Comparison of ENCODE assay signal across 6 cellular contexts in the genomic region with DNA sequence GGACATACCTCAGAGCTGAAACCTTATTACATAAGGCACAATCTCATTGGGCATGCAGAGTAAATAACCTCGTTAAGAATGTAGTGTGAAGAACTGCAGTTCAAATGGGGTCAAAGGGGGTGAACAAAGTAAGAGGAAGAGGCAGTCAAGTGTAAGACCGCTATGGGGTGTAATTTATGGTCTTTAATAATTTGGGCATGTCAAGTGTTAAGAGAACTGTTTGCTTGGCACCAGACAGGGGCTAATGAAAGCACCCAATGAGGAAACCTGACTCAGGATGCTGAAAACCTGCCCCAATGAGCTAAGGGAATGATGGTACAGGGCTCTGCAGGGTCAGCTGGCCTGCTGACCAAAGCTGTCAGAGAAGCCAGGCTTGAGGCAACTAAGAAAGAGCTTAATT.
"Had no signal": no experiment of that assay in that cellular context is flagged by ENCODE, and none has a peak within 500 bp of the region (broad histone marks: within the 10 kb centered on the region; RNA-seq: fewer than 3 reads in every experiment).

No MANE protein-coding gene starts in this region.

- H3K9me3 Mint-ChIP-seq: HFFc6 had no signal

- ATAC-seq: HCT116 had no signal

- H3K27ac Mint-ChIP-seq: HFFc6 had no signal

- H3K4me3 Mint-ChIP-seq: HFFc6 had no signal

- DNase-seq: GM23248, GOT3, H7, HFFc6, IMR-90 had no signal
